ENCODE assay signal across 29 cellular contexts in the genomic region with DNA sequence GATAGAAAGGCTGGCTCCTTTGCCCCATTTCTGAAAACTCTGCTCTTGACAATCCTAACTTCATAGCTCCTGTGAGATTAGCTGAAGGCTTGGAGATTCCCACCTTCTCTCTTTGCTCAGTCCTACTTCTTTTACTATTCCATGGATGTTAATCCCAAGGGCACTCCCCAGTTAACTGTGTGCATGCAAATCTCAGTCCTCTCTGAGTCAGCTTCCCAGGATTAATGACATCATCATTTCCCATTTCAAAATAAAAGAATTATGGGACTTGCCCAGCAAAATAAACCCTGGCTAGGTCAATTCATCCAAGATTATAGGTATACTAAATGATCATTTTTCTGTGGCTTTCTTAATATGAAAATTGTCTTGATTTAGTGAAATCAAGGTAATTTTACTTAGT.
"Had no signal": no experiment of that assay in that cellular context is flagged by ENCODE, and none has a peak within 500 bp of the region (broad histone marks: within the 10 kb centered on the region; RNA-seq: fewer than 3 reads in every experiment).

No MANE protein-coding gene starts in this region.

- H3K4me3 ChIP-seq: left ventricle myocardium inferior, skin epidermis, thoracic aorta had no signal

- H3K36me3 ChIP-seq: left ventricle myocardium inferior, neutrophil, thoracic aorta, WERI-Rb-1 had no signal

- FAIRE-seq: colon, endometrium, frontal cortex, islet of Langerhans, TTC549, urothelium cell line had no signal

- H3K27me3 ChIP-seq: neutrophil had no signal

- ATAC-seq: activated naive CD8-positive, alpha-beta T cell treated with anti-CD3 and anti-CD28 coated beads, Interleukin-2, amount 50 U/mL, for 24 hours; activated T-helper 17 cell treated with anti-CD3 and anti-CD28 coated beads, Interleukin-2, amount 50 U/mL, for 72 hours; sciatic nerve; stimulated activated naive CD8-positive, alpha-beta T cell treated with anti-CD3 and anti-CD28 coated beads, Interleukin-15, Interleukin-2, amounts not matched to agents 100 U/mL and 50 U/mL, for 24 hours had no signal

- H3K9me3 ChIP-seq: left ventricle myocardium inferior, neutrophil, thoracic aorta had no signal

- H3K4me1 ChIP-seq: left ventricle myocardium inferior had no signal

- DNase-seq: activated CD4-positive, alpha-beta memory T cell treated with anti-CD3 and anti-CD28 coated beads, Interleukin-2, amount 10 ng/mL, durations not matched to agents 7 days and 5 days; activated CD4-positive, alpha-beta T cell treated with anti-CD3 and anti-CD28 coated beads, Interleukin-2, amount 10 ng/mL, durations not matched to agents 24 days and 14 days; activated CD4-positive, CD25-positive, alpha-beta regulatory T cell treated with anti-CD3 and anti-CD28 coated beads, Interleukin-2, amount 50 U/mL, for 72 hours; activated CD8-positive, alpha-beta memory T cell treated with anti-CD3 and anti-CD28 coated beads, Interleukin-2, amount 50 U/mL, for 48 hours; activated gamma-delta T cell treated with Interleukin-2 at 50 U/mL for 16 hours; activated naive CD8-positive, alpha-beta T cell treated with anti-CD3 and anti-CD28 coated beads, Interleukin-2, amount 50 U/mL, for 24 hours; activated T-cell treated with anti-CD3 and anti-CD28 coated beads, Interleukin-2, amount 50 U/mL, for 24 hours; effector CD8-positive, alpha-beta T cell; erythroblast; left ventricle myocardium inferior; naive B cell; nephron progenitor cell; stimulated activated CD4-positive, alpha-beta T cell treated with anti-CD3 and anti-CD28 coated beads, Interleukin-12 subunit alpha, Interleukin-12 subunit beta, amount 100 ng/mL, for 4 hours; stimulated activated CD4-positive, alpha-beta T cell treated with anti-CD3 and anti-CD28 coated beads, Interleukin-4, amount 100 ng/mL, for 1 hour; stimulated activated naive CD8-positive, alpha-beta T cell treated with anti-CD3 and anti-CD28 coated beads, Interleukin-15, Interleukin-2, amounts not matched to agents 100 U/mL and 50 U/mL, for 24 hours; T-helper 9 cell; trophoblast cell; WERI-Rb-1 had no signal

- H3K27ac ChIP-seq: left ventricle myocardium inferior, neutrophil, skin epidermis, thoracic aorta, WERI-Rb-1 had no signal
